1 cellular context compared by ENCODE assay signal in the genomic region with DNA sequence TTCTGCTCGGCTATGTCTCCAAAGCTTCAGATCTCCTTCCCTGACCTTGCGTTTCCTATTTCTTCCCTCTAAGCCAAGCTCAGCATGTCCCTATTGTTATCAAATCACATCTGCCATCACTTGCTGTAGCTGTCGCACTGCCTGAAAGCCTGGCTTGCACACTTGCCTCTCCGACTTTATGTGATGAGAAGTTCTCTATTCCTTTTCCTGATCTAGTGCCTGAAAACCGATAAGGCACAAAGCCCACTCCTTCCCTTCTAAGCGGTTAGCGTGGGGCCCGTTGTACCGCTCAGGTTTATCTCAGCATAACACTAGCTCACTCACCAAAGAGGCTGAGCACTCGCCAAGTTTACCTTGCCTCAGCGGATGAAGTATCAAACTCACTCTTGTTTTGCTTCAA.
TF ChIP-seq lines count a peak whose summit lies in the region.

No MANE protein-coding gene starts in this region.

TF ChIP-seq in K562, 482 proteins besides CTCF, POLR2A, EP300 and RAD21 (continued from another document and continues in another):
- TF ChIP-seq, protein P1, sequence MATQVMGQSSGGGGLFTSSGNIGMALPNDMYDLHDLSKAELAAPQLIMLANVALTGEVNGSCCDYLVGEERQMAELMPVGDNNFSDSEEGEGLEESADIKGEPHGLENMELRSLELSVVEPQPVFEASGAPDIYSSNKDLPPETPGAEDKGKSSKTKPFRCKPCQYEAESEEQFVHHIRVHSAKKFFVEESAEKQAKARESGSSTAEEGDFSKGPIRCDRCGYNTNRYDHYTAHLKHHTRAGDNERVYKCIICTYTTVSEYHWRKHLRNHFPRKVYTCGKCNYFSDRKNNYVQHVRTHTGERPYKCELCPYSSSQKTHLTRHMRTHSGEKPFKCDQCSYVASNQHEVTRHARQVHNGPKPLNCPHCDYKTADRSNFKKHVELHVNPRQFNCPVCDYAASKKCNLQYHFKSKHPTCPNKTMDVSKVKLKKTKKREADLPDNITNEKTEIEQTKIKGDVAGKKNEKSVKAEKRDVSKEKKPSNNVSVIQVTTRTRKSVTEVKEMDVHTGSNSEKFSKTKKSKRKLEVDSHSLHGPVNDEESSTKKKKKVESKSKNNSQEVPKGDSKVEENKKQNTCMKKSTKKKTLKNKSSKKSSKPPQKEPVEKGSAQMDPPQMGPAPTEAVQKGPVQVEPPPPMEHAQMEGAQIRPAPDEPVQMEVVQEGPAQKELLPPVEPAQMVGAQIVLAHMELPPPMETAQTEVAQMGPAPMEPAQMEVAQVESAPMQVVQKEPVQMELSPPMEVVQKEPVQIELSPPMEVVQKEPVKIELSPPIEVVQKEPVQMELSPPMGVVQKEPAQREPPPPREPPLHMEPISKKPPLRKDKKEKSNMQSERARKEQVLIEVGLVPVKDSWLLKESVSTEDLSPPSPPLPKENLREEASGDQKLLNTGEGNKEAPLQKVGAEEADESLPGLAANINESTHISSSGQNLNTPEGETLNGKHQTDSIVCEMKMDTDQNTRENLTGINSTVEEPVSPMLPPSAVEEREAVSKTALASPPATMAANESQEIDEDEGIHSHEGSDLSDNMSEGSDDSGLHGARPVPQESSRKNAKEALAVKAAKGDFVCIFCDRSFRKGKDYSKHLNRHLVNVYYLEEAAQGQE (CRISPR knock-in tag; IDR thresholded peaks at IDR 0.05; ENCODE audit: low read depth) = no peak
- TF ChIP-seq ILF3 (IDR thresholded peaks at IDR 0.05; ENCODE audit: borderline replicate concordance) (no peak), EGR1 (conservative IDR thresholded peaks at IDR 0.05) (0 out of 2 replicates have a peak, but pooled peaks have one; percentile 4), MYNN (IDR thresholded peaks at IDR 0.05) (no peak), MYNN (CRISPR knock-in tag; IDR thresholded peaks at IDR 0.05) (no peak), HOMEZ (CRISPR knock-in tag; IDR thresholded peaks at IDR 0.05) (no peak), NCOA6 (IDR thresholded peaks at IDR 0.05) (no peak), ETV6 (IDR thresholded peaks at IDR 0.05; ENCODE audit: borderline replicate concordance in 1 of 2, low read depth in 2 of 2, low read length in 1 of 2) (no peak), ETV6 (CRISPR knock-in tag; IDR thresholded peaks at IDR 0.05; ENCODE audit: borderline replicate concordance) (no peak), L3MBTL2 (IDR thresholded peaks at IDR 0.05) (no peak), ZNF830 (CRISPR knock-in tag; IDR thresholded peaks at IDR 0.05) (no peak), CBFA2T2 (conservative IDR thresholded peaks at IDR 0.05) (no peak), TCFL5 (CRISPR knock-in tag; conservative IDR thresholded peaks at IDR 0.05) (no peak), HNRNPLL (IDR thresholded peaks at IDR 0.05; ENCODE audit: low read depth, low read length, poor library complexity, severe bottlenecking) (peak; percentile 17), ZNF184 (CRISPR knock-in tag; IDR thresholded peaks at IDR 0.05) (no peak), SMARCA4 (IDR thresholded peaks at IDR 0.05) (peak; percentile 54; the same call in 1 of the 2 replicates), ZNF699 (CRISPR knock-in tag; IDR thresholded peaks at IDR 0.05; ENCODE audit: insufficient replicate concordance) (no peak), RNF2 (IDR thresholded peaks at IDR 0.05) (no peak), EP400 (IDR thresholded peaks at IDR 0.05) (peak; percentile 21; the same call in 1 of the 2 replicates), NKRF (IDR thresholded peaks at IDR 0.05; ENCODE audit: borderline replicate concordance) (0 out of 2 replicates have a peak, but pooled peaks have one; percentile 23), ZNF3 (CRISPR knock-in tag; IDR thresholded peaks at IDR 0.05) (no peak), FIP1L1 (IDR thresholded peaks at IDR 0.05; ENCODE audit: low read depth, low read length, poor library complexity, severe bottlenecking) (no peak), MXD1 (CRISPR knock-in tag; IDR thresholded peaks at IDR 0.05; ENCODE audit: borderline replicate concordance, poor library complexity, severe bottlenecking) (no peak), ARID1B (IDR thresholded peaks at IDR 0.05) (peak; percentile 60), MEF2D (tag; conservative IDR thresholded peaks at IDR 0.05; ENCODE audit: low read depth) (no peak), POLR2AphosphoS5 (IDR thresholded peaks at IDR 0.05; ENCODE audit: control insufficient read depth, insufficient read depth, low read depth, low read length) (peak; percentile 52; the same call in 1 of the 2 replicates), RFX1 (IDR thresholded peaks at IDR 0.05) (no peak), PYGO2 (tag; IDR thresholded peaks at IDR 0.05) (no peak), STAT5B (CRISPR knock-in tag; IDR thresholded peaks at IDR 0.05) (no peak), CSDE1 (IDR thresholded peaks at IDR 0.05) (no peak), GATA2 (CRISPR knock-in tag; IDR thresholded peaks at IDR 0.05) (peak; percentile 65), ZNF592 (IDR thresholded peaks at IDR 0.05) (no peak), SRSF3 (IDR thresholded peaks at IDR 0.05; ENCODE audit: insufficient read depth, low read length) (no peak), BMI1 (IDR thresholded peaks at IDR 0.05; ENCODE audit: low read length) (no peak), PHTF2 (CRISPR knock-in tag; IDR thresholded peaks at IDR 0.05) (no peak), KDM4B (IDR thresholded peaks at IDR 0.05; ENCODE audit: borderline replicate concordance in 2 of 2, low read depth in 1 of 2) (no peak), KDM5B (IDR thresholded peaks at IDR 0.05; ENCODE audit: insufficient replicate concordance, low read depth, low read length) (peak; percentile 53)
- TF ChIP-seq, protein P2, sequence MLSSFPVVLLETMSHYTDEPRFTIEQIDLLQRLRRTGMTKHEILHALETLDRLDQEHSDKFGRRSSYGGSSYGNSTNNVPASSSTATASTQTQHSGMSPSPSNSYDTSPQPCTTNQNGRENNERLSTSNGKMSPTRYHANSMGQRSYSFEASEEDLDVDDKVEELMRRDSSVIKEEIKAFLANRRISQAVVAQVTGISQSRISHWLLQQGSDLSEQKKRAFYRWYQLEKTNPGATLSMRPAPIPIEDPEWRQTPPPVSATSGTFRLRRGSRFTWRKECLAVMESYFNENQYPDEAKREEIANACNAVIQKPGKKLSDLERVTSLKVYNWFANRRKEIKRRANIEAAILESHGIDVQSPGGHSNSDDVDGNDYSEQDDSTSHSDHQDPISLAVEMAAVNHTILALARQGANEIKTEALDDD (IDR thresholded peaks at IDR 0.05) = peak; percentile 73; the same call in 1 of the 2 replicates
- TF ChIP-seq, protein P3, sequence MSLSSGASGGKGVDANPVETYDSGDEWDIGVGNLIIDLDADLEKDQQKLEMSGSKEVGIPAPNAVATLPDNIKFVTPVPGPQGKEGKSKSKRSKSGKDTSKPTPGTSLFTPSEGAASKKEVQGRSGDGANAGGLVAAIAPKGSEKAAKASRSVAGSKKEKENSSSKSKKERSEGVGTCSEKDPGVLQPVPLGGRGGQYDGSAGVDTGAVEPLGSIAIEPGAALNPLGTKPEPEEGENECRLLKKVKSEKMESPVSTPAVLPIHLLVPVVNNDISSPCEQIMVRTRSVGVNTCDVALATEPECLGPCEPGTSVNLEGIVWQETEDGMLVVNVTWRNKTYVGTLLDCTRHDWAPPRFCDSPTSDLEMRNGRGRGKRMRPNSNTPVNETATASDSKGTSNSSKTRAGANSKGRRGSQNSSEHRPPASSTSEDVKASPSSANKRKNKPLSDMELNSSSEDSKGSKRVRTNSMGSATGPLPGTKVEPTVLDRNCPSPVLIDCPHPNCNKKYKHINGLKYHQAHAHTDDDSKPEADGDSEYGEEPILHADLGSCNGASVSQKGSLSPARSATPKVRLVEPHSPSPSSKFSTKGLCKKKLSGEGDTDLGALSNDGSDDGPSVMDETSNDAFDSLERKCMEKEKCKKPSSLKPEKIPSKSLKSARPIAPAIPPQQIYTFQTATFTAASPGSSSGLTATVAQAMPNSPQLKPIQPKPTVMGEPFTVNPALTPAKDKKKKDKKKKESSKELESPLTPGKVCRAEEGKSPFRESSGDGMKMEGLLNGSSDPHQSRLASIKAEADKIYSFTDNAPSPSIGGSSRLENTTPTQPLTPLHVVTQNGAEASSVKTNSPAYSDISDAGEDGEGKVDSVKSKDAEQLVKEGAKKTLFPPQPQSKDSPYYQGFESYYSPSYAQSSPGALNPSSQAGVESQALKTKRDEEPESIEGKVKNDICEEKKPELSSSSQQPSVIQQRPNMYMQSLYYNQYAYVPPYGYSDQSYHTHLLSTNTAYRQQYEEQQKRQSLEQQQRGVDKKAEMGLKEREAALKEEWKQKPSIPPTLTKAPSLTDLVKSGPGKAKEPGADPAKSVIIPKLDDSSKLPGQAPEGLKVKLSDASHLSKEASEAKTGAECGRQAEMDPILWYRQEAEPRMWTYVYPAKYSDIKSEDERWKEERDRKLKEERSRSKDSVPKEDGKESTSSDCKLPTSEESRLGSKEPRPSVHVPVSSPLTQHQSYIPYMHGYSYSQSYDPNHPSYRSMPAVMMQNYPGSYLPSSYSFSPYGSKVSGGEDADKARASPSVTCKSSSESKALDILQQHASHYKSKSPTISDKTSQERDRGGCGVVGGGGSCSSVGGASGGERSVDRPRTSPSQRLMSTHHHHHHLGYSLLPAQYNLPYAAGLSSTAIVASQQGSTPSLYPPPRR (CRISPR knock-in tag; IDR thresholded peaks at IDR 0.05; ENCODE audit: borderline replicate concordance) = no peak
- TF ChIP-seq, protein P4, sequence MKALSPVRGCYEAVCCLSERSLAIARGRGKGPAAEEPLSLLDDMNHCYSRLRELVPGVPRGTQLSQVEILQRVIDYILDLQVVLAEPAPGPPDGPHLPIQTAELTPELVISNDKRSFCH (CRISPR knock-in tag; IDR thresholded peaks at IDR 0.05) = no peak
- TF ChIP-seq, protein P4 (tag; IDR thresholded peaks at IDR 0.05) = no peak
